In the genomic region with DNA sequence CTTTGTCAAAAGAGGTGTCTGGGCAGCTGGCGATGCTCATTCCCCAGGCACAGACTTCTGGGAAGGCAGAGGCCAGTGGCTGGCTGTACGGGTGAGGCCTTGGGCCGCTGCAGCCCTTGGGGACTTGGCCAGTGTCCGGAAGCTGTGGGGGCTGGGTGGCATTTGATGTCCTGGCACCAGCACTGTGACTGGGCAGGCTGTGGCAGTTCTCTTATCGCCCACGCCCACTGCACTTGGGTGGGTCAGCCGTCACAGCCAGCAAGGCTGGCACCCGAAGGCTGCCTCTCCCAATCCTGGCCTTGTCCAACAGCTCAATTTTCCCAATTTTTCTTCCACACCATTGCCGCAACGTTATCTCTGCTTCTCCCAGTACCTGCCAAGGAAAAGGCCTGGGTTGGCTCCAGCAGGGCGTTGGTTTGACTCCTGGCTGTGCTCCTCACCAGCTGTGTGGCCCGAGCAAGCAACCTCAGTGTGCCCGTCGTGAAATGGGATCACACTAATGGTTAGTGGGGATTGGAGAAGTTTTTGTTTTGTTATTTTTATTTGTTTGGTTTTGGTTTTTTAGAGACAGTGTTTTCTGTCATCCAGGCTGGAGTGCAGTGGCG, we compare ENCODE assay signal across 11 cellular contexts. TPM values are rescaled to one million over a fixed set of nuclear protein-coding genes. Genes with fewer than 3 reads are reported as not detected.
A peak's percentile ranks its signal among the peaks of the same experiment; 100 is the strongest.
DNase-seq lines count a peak whose midpoint lies in the region; ATAC-seq and TF ChIP-seq lines count a peak whose summit lies in the region.
"Had no signal": no experiment of that assay in that cellular context is flagged by ENCODE, and none has a peak within 500 bp of the region (broad histone marks: within the 10 kb centered on the region; RNA-seq: fewer than 3 reads in every experiment).

No MANE protein-coding gene starts in this region.

- H3K9me3 Mint-ChIP-seq in stimulated activated memory B cell treated with anti-CD40 and anti-IgM and Interleukin-4, amounts not matched to agents 10 μg/mL and 1 μg/mL and 100 μg/mL, for 72 hours: no peaks in the 10 kb centered on the region

- H3K4me3 ChIP-seq in esophagus (ENCODE audit: low read depth in 1 of 2, low read length in 2 of 2) (no peak overlapping the region), lung (no peak overlapping the region)
- H3K4me3 ChIP-seq: SJCRH30 had no signal

- no peaks in the 10 kb centered on the region for H3K36me3 ChIP-seq in esophagus (ENCODE audit: control insufficient read depth in 2 of 2, insufficient read depth in 2 of 2, low read length in 1 of 2)
- peaks cover 0 to 2% of the 10 kb centered on the region in 2 donors for H3K36me3 ChIP-seq in lung (ENCODE audit: control insufficient read depth in 2 of 2, insufficient read depth in 2 of 2, low read length in 2 of 2)
- H3K36me3 ChIP-seq: SJCRH30 had no signal

- peaks cover 40% of the 10 kb centered on the region for H3K4me1 Mint-ChIP-seq in stimulated activated memory B cell treated with anti-CD40 and anti-IgM and Interleukin-4, amounts not matched to agents 10 μg/mL and 1 μg/mL and 100 μg/mL, for 72 hours

- DNase-seq in HUDEP-2 (lab: John Stamatoyannopoulos, UW; ENCODE audit: unreplicated experiment in 76 of 76) (peak in 75 of 76 experiments; percentile 43 to 98 (median 84)), lung (ENCODE audit: low spot score) (peak; percentile 77)
- DNase-seq: COR-L47, NCI-H187 treated with DMSO at 0.1 percent for 48 hours, SJCRH30 had no signal

- H3K27ac Mint-ChIP-seq in stimulated activated memory B cell treated with anti-CD40 and anti-IgM and Interleukin-4, amounts not matched to agents 10 μg/mL and 1 μg/mL and 100 μg/mL, for 72 hours: peak overlapping the region; percentile 51

- H3K9me3 ChIP-seq in esophagus (ENCODE audit: control insufficient read depth in 2 of 2, insufficient read depth in 1 of 2, low read depth in 1 of 2, low read length in 1 of 2): no peaks in the 10 kb centered on the region
- no peaks in the 10 kb centered on the region for H3K9me3 ChIP-seq in lung (ENCODE audit: control insufficient read depth in 2 of 2, insufficient read depth in 1 of 2, low read length in 1 of 2)
- H3K9me3 ChIP-seq: SJCRH30 had no signal

- H3K4me1 ChIP-seq in esophagus (ENCODE audit: control insufficient read depth in 2 of 2, insufficient read depth in 2 of 2, low read length in 1 of 2): peaks cover 3 to 15% of the 10 kb centered on the region in 2 donors
- H3K4me1 ChIP-seq in lung (ENCODE audit: control insufficient read depth in 2 of 2, insufficient read depth in 2 of 2, low read length in 2 of 2): peaks cover 7 to 21% of the 10 kb centered on the region in 2 donors
- H3K4me1 ChIP-seq: SJCRH30 had no signal

- H3K27me3 Mint-ChIP-seq in stimulated activated memory B cell treated with anti-CD40 and anti-IgM and Interleukin-4, amounts not matched to agents 10 μg/mL and 1 μg/mL and 100 μg/mL, for 72 hours: no peaks in the 10 kb centered on the region

- no peak overlapping the region for H3K4me3 Mint-ChIP-seq in stimulated activated memory B cell treated with anti-CD40 and anti-IgM and Interleukin-4, amounts not matched to agents 10 μg/mL and 1 μg/mL and 100 μg/mL, for 72 hours

- H3K36me3 Mint-ChIP-seq in stimulated activated memory B cell treated with anti-CD40 and anti-IgM and Interleukin-4, amounts not matched to agents 10 μg/mL and 1 μg/mL and 100 μg/mL, for 72 hours: peaks cover 25% of the 10 kb centered on the region

- WGBS in esophagus, 2 donors: 29 to 38% methylated on average over 15 of the region's 15 CpGs
- 34 to 74% methylated on average over 15 of the region's 15 CpGs for WGBS in lung, 2 donors

- ATAC-seq in lung (ENCODE audit: insufficient read depth, low FRiP score) (peak; percentile 83), HG02885 (IDR thresholded peaks at IDR 0.05; ENCODE audit: poor library complexity, unreplicated experiment) (no peak), GM21390 (IDR thresholded peaks at IDR 0.05; ENCODE audit: unreplicated experiment) (no peak), HG03135 (IDR thresholded peaks at IDR 0.05; ENCODE audit: unreplicated experiment) (no peak), GM21367 (IDR thresholded peaks at IDR 0.05; ENCODE audit: unreplicated experiment) (no peak)
- ATAC-seq in stimulated activated memory B cell treated with anti-CD40 and anti-IgM and Interleukin-4, amounts not matched to agents 10 μg/mL and 1 μg/mL and 100 μg/mL, for 72 hours: no peak

- H3K27me3 ChIP-seq in esophagus (ENCODE audit: control insufficient read depth in 1 of 2, insufficient read depth in 2 of 2, low read length in 2 of 2) (no peaks in the 10 kb centered on the region), lung (ENCODE audit: control insufficient read depth, insufficient read depth) (no peaks in the 10 kb centered on the region)
- H3K27me3 ChIP-seq: SJCRH30 had no signal

- no peak for TF ChIP-seq CTCF in lung (IDR thresholded peaks at IDR 0.05; ENCODE audit: control extremely low read depth, extremely low read depth)

- H3K27ac ChIP-seq in esophagus (ENCODE audit: low read depth in 2 of 2, low read length in 1 of 2): peak overlapping the region; percentile 5 to 24
- peak overlapping the region; percentile 67 to 95 for H3K27ac ChIP-seq in lung (ENCODE audit: low read depth in 1 of 2, low read length in 1 of 2)
- H3K27ac ChIP-seq: SJCRH30 had no signal

RNA-seq across cellular contexts. Expression of a gene that starts 12.7 kb away (rescaled TPM):
- polyA plus RNA-seq in esophagus (10 to 100 TPM; 70.5 to 76.8 TPM), lung (100 to 1,000 TPM in 1 of 2 donors, 10 to 100 TPM in 1; 83.6 to 122 TPM)
- total RNA-seq in lung: 100 to 1,000 TPM; 115 to 173 TPM

RNA-seq across cellular contexts. Expression of a gene that starts 25.5 kb away (rescaled TPM):
- 10 to 100 TPM; 54.2 to 55.4 TPM for polyA plus RNA-seq in esophagus
- 10 to 100 TPM; 40.2 to 57.6 TPM for total RNA-seq in lung
- 10 to 100 TPM; 31.6 to 70.9 TPM for polyA plus RNA-seq in lung

RNA-seq across cellular contexts. Expression of a gene that starts 41.5 kb away (rescaled TPM):
- 100 to 1,000 TPM in 1 of 2 donors, 10 to 100 TPM in 1; 84.2 to 107 TPM for polyA plus RNA-seq in esophagus
- total RNA-seq in lung: 100 to 1,000 TPM; 146 to 225 TPM
- 100 to 1,000 TPM; 105 to 117 TPM for polyA plus RNA-seq in lung

RNA-seq across cellular contexts. Expression of a gene that starts 43.8 kb away (rescaled TPM):
- polyA plus RNA-seq in esophagus (10 to 100 TPM in 1 of 2 donors, 1 to 10 TPM in 1; 4.6 to 11.7 TPM), lung (10 to 100 TPM; 13.5 to 74.9 TPM)
- total RNA-seq in lung: 10 to 100 TPM; 12.5 to 14.3 TPM

RNA-seq across cellular contexts. Expression of a gene that starts 46.8 kb away (rescaled TPM):
- polyA plus RNA-seq in esophagus: 10 to 100 TPM; 16.4 to 25.3 TPM
- 10 to 100 TPM; 12.8 to 26.0 TPM for total RNA-seq in lung
- polyA plus RNA-seq in lung: 10 to 100 TPM; 16.6 to 21.5 TPM
